ENCODE assay signal across 22 cellular contexts in the genomic region with DNA sequence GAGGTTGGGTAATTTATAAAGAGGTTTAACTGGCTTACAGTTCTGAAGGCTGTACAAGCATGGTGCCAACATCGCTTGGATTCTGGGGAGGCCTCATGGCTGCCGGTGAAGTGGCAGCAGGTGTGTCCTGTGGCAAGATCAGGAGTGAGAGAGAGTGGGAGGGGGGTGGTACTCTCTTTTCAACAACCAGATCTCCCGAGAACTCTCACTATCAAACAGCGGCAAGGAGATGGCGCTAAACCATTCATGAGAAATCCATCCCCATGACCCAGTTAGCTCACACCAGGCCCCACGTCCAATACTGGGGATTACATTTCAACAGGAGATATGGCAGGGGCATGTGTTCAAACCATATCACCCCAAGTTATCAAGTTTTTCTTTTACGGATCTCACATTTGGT. TPM values are rescaled to one million over a fixed set of nuclear protein-coding genes. Genes with fewer than 3 reads are reported as not detected.
A peak's percentile ranks its signal among the peaks of the same experiment; 100 is the strongest.
DNase-seq lines count a peak whose midpoint lies in the region; ATAC-seq and TF ChIP-seq lines count a peak whose summit lies in the region.
"Had no signal": no experiment of that assay in that cellular context is flagged by ENCODE, and none has a peak within 500 bp of the region (broad histone marks: within the 10 kb centered on the region; RNA-seq: fewer than 3 reads in every experiment).

No MANE protein-coding gene starts in this region.

- peaks cover 4% of the 10 kb centered on the region for H3K4me1 Mint-ChIP-seq in progenitor cell of endocrine pancreas (ENCODE audit: low read depth)
- H3K4me1 Mint-ChIP-seq: H9 had no signal

- no peaks in the 10 kb centered on the region for H3K36me3 Mint-ChIP-seq in progenitor cell of endocrine pancreas (ENCODE audit: insufficient read depth)
- H3K36me3 Mint-ChIP-seq: CD8-positive, alpha-beta T cell had no signal

- no peak for ATAC-seq in RWPE2 (ENCODE audit: low read depth)
- no peak for ATAC-seq in HG02678 (IDR thresholded peaks at IDR 0.05; ENCODE audit: unreplicated experiment)
- ATAC-seq: CD8-positive, alpha-beta T cell; K562; SK-N-SH treated with all-trans-retinoic acid at 6 μM for 48 hours had no signal

- no peaks in the 10 kb centered on the region for H3K27me3 ChIP-seq in RWPE2 (ENCODE audit: insufficient read depth, poor library complexity, severe bottlenecking)
- H3K27me3 ChIP-seq: MG63 had no signal

- DNase-seq in NCI-H1417 (lab: John Stamatoyannopoulos, UW) (peak in 2 of 3 experiments; percentile 9 to 48), NCI-H1417 treated with DMSO at 0.1 percent for 48 hours (lab: John Stamatoyannopoulos, UW) (no peak), NCI-H1436 treated with DMSO at 0.1 percent for 48 hours (lab: John Stamatoyannopoulos, UW) (peak; percentile 7), RWPE2 (ENCODE audit: low spot score) (peak; percentile 11), progenitor cell of endocrine pancreas (ENCODE audit: low spot score, unreplicated experiment) (no peak), amygdala (lab: John Stamatoyannopoulos, UW) (no peak), retina (no peak)
- DNase-seq: AML-193; C1 segment of cervical spinal cord; Calu3; CD8-positive, alpha-beta T cell; DMS153; H9; HFFc6; MG63; NCI-H2171; NCI-H345; NCI-H526; SHP77 treated with DMSO at 0.1 percent for 48 hours had no signal

- no peak overlapping the region for H3K4me3 ChIP-seq in RWPE2 (ENCODE audit: severe bottlenecking)
- H3K4me3 ChIP-seq: K562, MG63 had no signal

- no peak overlapping the region for H3K27ac ChIP-seq in RWPE2 (ENCODE audit: poor library complexity, severe bottlenecking)

- no peak for TF ChIP-seq CTCF in RWPE2 (IDR thresholded peaks at IDR 0.05; ENCODE audit: poor library complexity, severe bottlenecking)
- no peak for TF ChIP-seq CTCF in progenitor cell of endocrine pancreas (IDR thresholded peaks at IDR 0.05; ENCODE audit: unreplicated experiment)

- H3K9me3 ChIP-seq in RWPE2 (ENCODE audit: severe bottlenecking), result no peaks in the 10 kb centered on the region
- H3K9me3 ChIP-seq: MG63 had no signal

- no peaks in the 10 kb centered on the region for H3K9me3 Mint-ChIP-seq in progenitor cell of endocrine pancreas (ENCODE audit: low read depth)
- H3K9me3 Mint-ChIP-seq: CD8-positive, alpha-beta T cell; H9; HFFc6 had no signal

- no peaks in the 10 kb centered on the region for H3K4me1 ChIP-seq in RWPE2 (ENCODE audit: insufficient read depth, poor library complexity, severe bottlenecking)

- peaks cover 23% of the 10 kb centered on the region for H3K27me3 Mint-ChIP-seq in progenitor cell of endocrine pancreas

- H3K27ac Mint-ChIP-seq in progenitor cell of endocrine pancreas, result peak overlapping the region; percentile 23
- H3K27ac Mint-ChIP-seq: CD8-positive, alpha-beta T cell; H9; HFFc6 had no signal

- H3K36me3 ChIP-seq in RWPE2 (ENCODE audit: low read depth), result no peaks in the 10 kb centered on the region
- H3K36me3 ChIP-seq: MG63 had no signal

- H3K4me3 Mint-ChIP-seq in progenitor cell of endocrine pancreas (ENCODE audit: low read depth), result no peak overlapping the region
- H3K4me3 Mint-ChIP-seq: CD8-positive, alpha-beta T cell; H9; HFFc6 had no signal

RNA-seq across cellular contexts. Expression of gene CBX4, which starts 44.0 kb away (rescaled TPM):
- total RNA-seq in progenitor cell of endocrine pancreas, result 22.8 and 24.2 TPM in 2 replicates

Comparison
In these comparisons a context has a peak if more than half of its experiments do, and no peak if none do; other contexts are left out.
1. DNase-seq: peak in NCI-H1417 (2 of 3), NCI-H1436 treated with DMSO at 0.1 percent for 48 hours (single experiment) and RWPE2 (single experiment); none in NCI-H1417 treated with DMSO at 0.1 percent for 48 hours (single experiment), progenitor cell of endocrine pancreas (single experiment), amygdala (0 of 56) and retina (single experiment).